In genomic region chr22:36680038-36680437, GRCh38 we compare ENCODE assay signal across 2 cellular contexts.
TF ChIP-seq lines count a peak whose summit lies in the region.

No MANE protein-coding gene starts in this region.

TF ChIP-seq in HEK293, 187 proteins besides CTCF, POLR2A, EP300 and RAD21:
- TF ChIP-seq ZNF311 (tag by site-specific recombination; IDR thresholded peaks at IDR 0.05; ENCODE audit: borderline replicate concordance), result 0 out of 2 replicates have a peak, but pooled peaks have one; percentile 56
- no peak for TF ChIP-seq ZNF791 (tag by site-specific recombination; IDR thresholded peaks at IDR 0.05)
- TF ChIP-seq ZNF544 (tag by site-specific recombination; IDR thresholded peaks at IDR 0.05), result peak; percentile 55; the same call in 1 of the 2 replicates
- TF ChIP-seq ZNF513 (tag by site-specific recombination; IDR thresholded peaks at IDR 0.05), result peak; percentile 73
- peak; percentile 39; the same call in 1 of the 2 replicates for TF ChIP-seq ZNF658 (tag by site-specific recombination; IDR thresholded peaks at IDR 0.05)
- TF ChIP-seq ZBTB21 (tag by site-specific recombination; IDR thresholded peaks at IDR 0.05), result no peak
- peak; percentile 26; the same call in 1 of the 2 replicates for TF ChIP-seq ZNF514 (tag by site-specific recombination; IDR thresholded peaks at IDR 0.05)
- peak; percentile 64; the same call in 1 of the 2 replicates for TF ChIP-seq ZNF785 (tag by site-specific recombination; IDR thresholded peaks at IDR 0.05)
- TF ChIP-seq ZNF521 (tag by site-specific recombination; IDR thresholded peaks at IDR 0.05), result 0 out of 2 replicates have a peak, but pooled peaks have one; percentile 47
- 0 out of 2 replicates have a peak, but pooled peaks have one; percentile 10 for TF ChIP-seq ZNF133 (tag by site-specific recombination; IDR thresholded peaks at IDR 0.05)
- no peak for TF ChIP-seq ZNF654 (tag by site-specific recombination; IDR thresholded peaks at IDR 0.05; ENCODE audit: low read depth)
- TF ChIP-seq ZNF398 (tag by site-specific recombination; IDR thresholded peaks at IDR 0.05), result 0 out of 2 replicates have a peak, but pooled peaks have one; percentile 15
- TF ChIP-seq KLF9 (tag by site-specific recombination; IDR thresholded peaks at IDR 0.05; ENCODE audit: low read depth), result no peak
- no peak for TF ChIP-seq ZNF138 (tag by site-specific recombination; IDR thresholded peaks at IDR 0.05; ENCODE audit: borderline replicate concordance)
- TF ChIP-seq SALL2 (tag by site-specific recombination; IDR thresholded peaks at IDR 0.05; ENCODE audit: borderline replicate concordance), result peak; percentile 72; the same call in 1 of the 2 replicates
- TF ChIP-seq ZNF202 (tag by site-specific recombination; IDR thresholded peaks at IDR 0.05; ENCODE audit: borderline replicate concordance), result no peak
- TF ChIP-seq HIC1 (tag by site-specific recombination; IDR thresholded peaks at IDR 0.05), result peak; percentile 33; the same call in 1 of the 2 replicates
- peak; percentile 36; the same call in 1 of the 2 replicates for TF ChIP-seq ZNF239 (tag by site-specific recombination; IDR thresholded peaks at IDR 0.05)

TF ChIP-seq in IMR-90, 13 proteins besides CTCF, POLR2A, EP300 and RAD21 (continued from another document):
- TF ChIP-seq ELK1 (IDR thresholded peaks at IDR 0.05; ENCODE audit: borderline replicate concordance, low read depth, low read length) (no peak), RCOR1 (IDR thresholded peaks at IDR 0.05; ENCODE audit: insufficient replicate concordance, low read length) (no peak), BHLHE40 (IDR thresholded peaks at IDR 0.05; ENCODE audit: low read depth, low read length) (no peak), SMC3 (IDR thresholded peaks at IDR 0.05; ENCODE audit: low read depth, low read length) (no peak), USF2 (IDR thresholded peaks at IDR 0.05; ENCODE audit: low read depth, low read length) (no peak), CHD1 (IDR thresholded peaks at IDR 0.05; ENCODE audit: low read depth, low read length) (no peak), NFE2L2 (IDR thresholded peaks at IDR 0.05; ENCODE audit: low read depth, low read length) (no peak), RFX5 (IDR thresholded peaks at IDR 0.05; ENCODE audit: low read depth, low read length) (no peak), MAZ (IDR thresholded peaks at IDR 0.05; ENCODE audit: borderline replicate concordance, low read depth, low read length) (no peak), CEBPB (IDR thresholded peaks at IDR 0.05; ENCODE audit: low read depth, low read length) (no peak), MAFK (IDR thresholded peaks at IDR 0.05; ENCODE audit: low read depth, low read length) (no peak), MXI1 (IDR thresholded peaks at IDR 0.05; ENCODE audit: borderline replicate concordance, low read depth, low read length) (no peak)
